35 cellular contexts compared by ENCODE assay signal in genomic region chr3:62928256-62928655, GRCh38.
"Had no signal": no experiment of that assay in that cellular context is flagged by ENCODE, and none has a peak within 500 bp of the region (broad histone marks: within the 10 kb centered on the region; RNA-seq: fewer than 3 reads in every experiment).

No MANE protein-coding gene starts in this region.

- H3K27me3 ChIP-seq: MG63 had no signal

- DNase-seq: Karpas-422, Kasumi-1, MG63, MM.1S, MV-4-11, NCI-H1048, NCI-H1092, NCI-H1092 treated with DMSO at 0.1 percent for 48 hours, NCI-H1105, NCI-H1105 treated with DMSO at 0.1 percent for 48 hours, NCI-H1417, NCI-H1417 treated with DMSO at 0.1 percent for 48 hours, NCI-H1436, NCI-H1436 treated with DMSO at 0.1 percent for 48 hours, NCI-H146, NCI-H1694, NCI-H1694 treated with DMSO at 0.1 percent for 48 hours, NCI-H187, NCI-H187 treated with DMSO at 0.1 percent for 48 hours, NCI-H1930, NCI-H2029, NCI-H2029 treated with DMSO at 0.1 percent for 48 hours, NCI-H2081, NCI-H2081 treated with DMSO at 0.1 percent for 48 hours, NCI-H2107, NCI-H2171, NCI-H2171 treated with DMSO at 0.1 percent for 48 hours, NCI-H2227 treated with DMSO at 0.1 percent for 48 hours, NCI-H226, NCI-H345, NCI-H446, NCI-H446 treated with DMSO at 0.1 percent for 48 hours, NCI-H510A, NCI-H510A treated with DMSO at 0.1 percent for 48 hours, NCI-H524 had no signal

- H3K4me3 ChIP-seq: MG63 had no signal

- H3K9me3 ChIP-seq: MG63 had no signal

- H3K36me3 ChIP-seq: MG63 had no signal
